8 cellular contexts compared by ENCODE assay signal in the genomic region with DNA sequence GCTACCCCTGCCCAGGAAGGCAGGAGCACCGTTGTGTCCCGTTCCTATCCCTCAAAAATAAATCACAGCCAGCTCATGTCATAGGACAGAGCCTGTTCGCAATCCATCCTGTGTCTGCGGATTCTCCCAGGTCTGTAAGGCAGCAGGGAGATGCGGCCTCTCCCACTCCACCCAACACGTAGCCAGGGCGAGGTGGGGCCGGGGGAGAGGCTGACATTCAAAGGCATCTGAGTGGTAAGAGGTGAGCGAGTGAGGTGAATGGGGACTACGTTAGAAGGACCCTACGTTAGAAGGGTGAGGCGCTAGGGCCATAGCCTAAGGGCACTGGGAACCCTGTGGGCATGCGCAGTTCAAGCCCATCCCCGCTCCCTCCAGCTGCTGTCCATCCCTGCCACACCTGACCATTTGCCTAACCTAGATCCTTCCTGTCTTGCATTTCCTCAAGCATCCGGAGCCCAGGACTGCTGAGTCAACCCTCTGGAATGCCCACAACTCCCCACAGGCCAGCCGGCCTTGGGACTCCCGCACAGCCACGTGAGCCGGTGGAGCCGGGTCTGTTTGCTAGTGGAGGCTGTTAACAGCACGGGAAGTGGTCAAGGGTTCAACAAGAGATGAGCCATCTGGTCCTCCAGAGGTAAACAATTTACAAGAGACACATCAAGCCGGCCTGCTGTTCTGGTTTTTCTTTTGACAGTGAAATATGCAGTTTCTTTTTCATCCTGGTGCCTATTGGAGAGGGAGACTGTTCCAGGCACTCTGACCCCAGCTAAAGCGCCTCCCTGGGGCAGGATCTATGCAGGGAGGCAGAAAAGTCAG. TPM values are rescaled to one million over a fixed set of nuclear protein-coding genes. Genes with fewer than 3 reads are reported as not detected.
DNase-seq lines count a peak whose midpoint lies in the region; ATAC-seq and TF ChIP-seq lines count a peak whose summit lies in the region.

No MANE protein-coding gene starts in this region.

- WGBS in lung, 2 donors: 55 to 67% methylated on average over 23 of the region's 23 CpGs

- H3K4me3 ChIP-seq in A673 (ENCODE audit: low read depth, low read length, poor library complexity, severe bottlenecking): no peak overlapping the region
- no peak overlapping the region for H3K4me3 ChIP-seq in lung

- POLR2A ChIA-PET in A673 (lab: Charles Lee; ENCODE audit: low non-redundant PET): no interaction called here

- H3K4me1 ChIP-seq in A673 (ENCODE audit: insufficient read depth, low read length, poor library complexity, severe bottlenecking) (peaks cover 29% of the 10 kb centered on the region), lung (ENCODE audit: control insufficient read depth in 2 of 2, insufficient read depth in 2 of 2, low read length in 2 of 2) (peaks cover 0 to 14% of the 10 kb centered on the region in 2 donors)

- H3K27ac Mint-ChIP-seq in activated T-cell treated with anti-CD3 and anti-CD28 coated beads, Interleukin-2, amount 50 U/mL, for 72 hours: no peak overlapping the region

- ATAC-seq in lung (ENCODE audit: insufficient read depth, low FRiP score): peak; percentile 86
- no peak for ATAC-seq in HG03520 (IDR thresholded peaks at IDR 0.05; ENCODE audit: unreplicated experiment)
- ATAC-seq in HG03175 (IDR thresholded peaks at IDR 0.05; ENCODE audit: unreplicated experiment): no peak
- no peak for ATAC-seq in activated T-cell treated with anti-CD3 and anti-CD28 coated beads, Interleukin-2, amount 50 U/mL, for 72 hours (replicated peaks in 1 of 2)

- H3K4me3 Mint-ChIP-seq in activated T-cell treated with anti-CD3 and anti-CD28 coated beads, Interleukin-2, amount 50 U/mL, for 72 hours: no peak overlapping the region

- TF ChIP-seq CTCF in A673 (conservative IDR thresholded peaks at IDR 0.05; ENCODE audit: low read depth, low read length) (no peak), lung (IDR thresholded peaks at IDR 0.05; ENCODE audit: control extremely low read depth, extremely low read depth) (no peak)

- H3K9me3 Mint-ChIP-seq in activated T-cell treated with anti-CD3 and anti-CD28 coated beads, Interleukin-2, amount 50 U/mL, for 72 hours: no peaks in the 10 kb centered on the region

- H3K27me3 ChIP-seq in A673 (replicated peaks; ENCODE audit: insufficient read depth, low read depth, low read length, poor library complexity) (no peaks in the 10 kb centered on the region), lung (ENCODE audit: control insufficient read depth, insufficient read depth) (no peaks in the 10 kb centered on the region)

- H3K36me3 Mint-ChIP-seq in activated T-cell treated with anti-CD3 and anti-CD28 coated beads, Interleukin-2, amount 50 U/mL, for 72 hours (ENCODE audit: insufficient read depth in 2 of 2): peaks cover 0 to 2% of the 10 kb centered on the region in 2 donors

- no peaks in the 10 kb centered on the region for H3K9me3 ChIP-seq in A673 (ENCODE audit: low read depth, low read length, poor library complexity, severe bottlenecking)
- no peaks in the 10 kb centered on the region for H3K9me3 ChIP-seq in lung (ENCODE audit: control insufficient read depth in 2 of 2, insufficient read depth in 1 of 2, low read length in 1 of 2)

- no TSS peak for BruUV-seq in A673 (replicated peaks; lab: Mats Ljungman, UMichigan)

- no peaks in the 10 kb centered on the region for H3K27me3 Mint-ChIP-seq in activated T-cell treated with anti-CD3 and anti-CD28 coated beads, Interleukin-2, amount 50 U/mL, for 72 hours (ENCODE audit: low read depth)

- intact Hi-C loops in A673 (cut with micrococcal nuclease; ENCODE audit: unreplicated experiment): no loop called here

- H3K27ac ChIP-seq in A673 (ENCODE audit: low read depth, low read length, poor library complexity, severe bottlenecking): peak overlapping the region; percentile 7
- peak overlapping the region in 1 of 2 donors; percentile 70 for H3K27ac ChIP-seq in lung (ENCODE audit: low read depth in 1 of 2, low read length in 1 of 2)

- CTCF ChIA-PET in A673 (lab: Charles Lee): no interaction called here

- no peaks in the 10 kb centered on the region for H3K4me1 Mint-ChIP-seq in activated T-cell treated with anti-CD3 and anti-CD28 coated beads, Interleukin-2, amount 50 U/mL, for 72 hours (ENCODE audit: low read depth)

- H3K36me3 ChIP-seq in A673 (ENCODE audit: insufficient read depth, low read length, poor library complexity, severe bottlenecking) (no peaks in the 10 kb centered on the region), lung (ENCODE audit: control insufficient read depth in 2 of 2, insufficient read depth in 2 of 2, low read length in 2 of 2) (no peaks in the 10 kb centered on the region)

- DNase-seq in A673 (ENCODE audit: low spot score): peak; percentile 54
- peak; percentile 85 for DNase-seq in MV-4-11 (lab: John Stamatoyannopoulos, UW)
- DNase-seq in dedifferentiated amniotic fluid mesenchymal stem cell (ENCODE audit: extremely low spot score): peak; percentile 84
- peak; percentile 83 for DNase-seq in lung (ENCODE audit: low spot score)
- no peak for DNase-seq in activated T-cell treated with anti-CD3 and anti-CD28 coated beads, Interleukin-2, amount 50 U/mL, for 72 hours
- DNase-seq in medulla oblongata (ENCODE audit: extremely low spot score): no peak

RNA-seq across cellular contexts. Expression of a gene that starts 45.9 kb away (rescaled TPM):
- 19.1 and 21.6 TPM in 2 replicates for total RNA-seq in A673 (2021)
- 1 to 10 TPM; 4.3 to 7.9 TPM for total RNA-seq in lung
- 1 to 10 TPM; 7.4 to 9.9 TPM for polyA plus RNA-seq in lung
- total RNA-seq in activated T-cell treated with anti-CD3 and anti-CD28 coated beads, Interleukin-2, amount 50 U/mL, for 72 hours: under 1 TPM; 0.14 to 0.23 TPM

Comparison
In these comparisons a context has a peak if more than half of its experiments do, and no peak if none do; other contexts are left out.
1. DNase-seq: peak in A673 (single experiment), MV-4-11 (single experiment), dedifferentiated amniotic fluid mesenchymal stem cell (single experiment) and lung (single experiment); none in activated T-cell treated with anti-CD3 and anti-CD28 coated beads, Interleukin-2, amount 50 U/mL, for 72 hours (0 of 2) and medulla oblongata (single experiment).
2. RNA of a gene that starts 45.9 kb away (total RNA-seq): 19.1 to 21.6 TPM in A673 and 4.3 to 7.9 TPM in lung; 0.14 to 0.23 TPM in activated T-cell treated with anti-CD3 and anti-CD28 coated beads, Interleukin-2, amount 50 U/mL, for 72 hours; every median in the first group is over 4 times any median in the second.